Comparison of ENCODE assay signal across 8 cellular contexts in genomic region chr10:13348216-13349017, GRCh38. TPM values are rescaled to one million over a fixed set of nuclear protein-coding genes. Genes with fewer than 3 reads are reported as not detected.
DNase-seq lines count a peak whose midpoint lies in the region; ATAC-seq and TF ChIP-seq lines count a peak whose summit lies in the region.

A gene with protein sequence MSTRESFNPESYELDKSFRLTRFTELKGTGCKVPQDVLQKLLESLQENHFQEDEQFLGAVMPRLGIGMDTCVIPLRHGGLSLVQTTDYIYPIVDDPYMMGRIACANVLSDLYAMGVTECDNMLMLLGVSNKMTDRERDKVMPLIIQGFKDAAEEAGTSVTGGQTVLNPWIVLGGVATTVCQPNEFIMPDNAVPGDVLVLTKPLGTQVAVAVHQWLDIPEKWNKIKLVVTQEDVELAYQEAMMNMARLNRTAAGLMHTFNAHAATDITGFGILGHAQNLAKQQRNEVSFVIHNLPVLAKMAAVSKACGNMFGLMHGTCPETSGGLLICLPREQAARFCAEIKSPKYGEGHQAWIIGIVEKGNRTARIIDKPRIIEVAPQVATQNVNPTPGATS (minus strand): TSS chr10:13348293. CDS start chr10:13344950, 3,343 bp downstream.

- peak; percentile 24 for DNase-seq in DMS 273 treated with DMSO at 0.1 percent for 48 hours (lab: John Stamatoyannopoulos, UW)
- DNase-seq in SHP77 (lab: John Stamatoyannopoulos, UW): peak; percentile 66 to 86
- DNase-seq in activated gamma-delta T cell (lab: John Stamatoyannopoulos, UW): peak; percentile 66
- peak; percentile 62 to 89 for DNase-seq in foreskin fibroblast
- peak; percentile 72 for DNase-seq in neural crest cell (ENCODE audit: low read depth, low spot score)
- DNase-seq in stromal cell of bone marrow (ENCODE audit: low read depth): peak; percentile 33

- peak within 1 kb of the TSS; percentile 98 for H3K27ac Mint-ChIP-seq in neural crest cell (ENCODE audit: unreplicated experiment)

- H3K27me3 ChIP-seq in HUES64 (ENCODE audit: insufficient read depth, low read length): peaks cover 28% of the 10 kb centered on the region; the same call in 1 of the 2 replicates

- H3K36me3 ChIP-seq in HUES64 (ENCODE audit: insufficient read depth, low read length): peaks cover 18% of the 10 kb centered on the region

- H3K9me3 Mint-ChIP-seq in neural crest cell: no peaks in the 10 kb centered on the region

- peaks cover 5% of the 10 kb centered on the region for H3K36me3 Mint-ChIP-seq in neural crest cell (ENCODE audit: low read depth)

- H3K4me1 ChIP-seq in HUES64 (ENCODE audit: insufficient read depth, low read length): peaks cover 48% of the 10 kb centered on the region

- peaks cover 70% of the 10 kb centered on the region for H3K4me1 Mint-ChIP-seq in neural crest cell

- no peak for TF ChIP-seq CTCF in foreskin fibroblast (IDR thresholded peaks at IDR 0.05; ENCODE audit: low read depth, low read length)
- no peak for TF ChIP-seq CTCF in neural crest cell (conservative IDR thresholded peaks at IDR 0.05)

- peak within 1 kb of the TSS; percentile 100 for H3K27ac ChIP-seq in HUES64 (ENCODE audit: low read depth, low read length)

- H3K27me3 Mint-ChIP-seq in neural crest cell (ENCODE audit: low read depth): peaks cover 48% of the 10 kb centered on the region

- ATAC-seq in GM21367 (IDR thresholded peaks at IDR 0.05; ENCODE audit: unreplicated experiment): peak; percentile 46

- no peaks in the 10 kb centered on the region for H3K9me3 ChIP-seq in HUES64 (ENCODE audit: insufficient read depth, low read depth, low read length)

- H3K4me3 Mint-ChIP-seq in neural crest cell: peak within 1 kb of the TSS; percentile 94

- peak within 1 kb of the TSS; percentile 75 for H3K4me3 ChIP-seq in HUES64 (ENCODE audit: low read length)
- peak within 1 kb of the TSS; percentile 81 to 84 for H3K4me3 ChIP-seq in foreskin fibroblast (ENCODE audit: low read depth in 1 of 2, low read length in 2 of 2)

- H3K9ac ChIP-seq in HUES64 (ENCODE audit: low read depth, low read length): peak within 1 kb of the TSS; percentile 96

- under 1% methylated on average over 65 of the region's 65 CpGs for WGBS in HUES64

RNA-seq across cellular contexts. Expression of the gene that starts here (rescaled TPM):
- polyA plus RNA-seq in HUES64 (2013, experiment 1 of 2): 423 TPM
- 333 TPM for polyA plus RNA-seq in HUES64 (2013, experiment 2 of 2)
- total RNA-seq in neural crest cell: 158 and 163 TPM in 2 replicates

Comparison
In these comparisons a context has a peak if more than half of its experiments do, and no peak if none do; other contexts are left out.
1. Peak in every context shown above with its lines: DNase-seq, ATAC-seq, H3K4me3 ChIP-seq and H3K27ac ChIP-seq.
2. DNase-seq: peak in every context shown above with its lines; median percentile 76 in SHP77; 76 in foreskin fibroblast; 72 in neural crest cell; 66 in activated gamma-delta T cell; 33 in stromal cell of bone marrow; 24 in DMS 273 treated with DMSO at 0.1 percent for 48 hours.